24 cellular contexts compared by ENCODE assay signal in the genomic region with DNA sequence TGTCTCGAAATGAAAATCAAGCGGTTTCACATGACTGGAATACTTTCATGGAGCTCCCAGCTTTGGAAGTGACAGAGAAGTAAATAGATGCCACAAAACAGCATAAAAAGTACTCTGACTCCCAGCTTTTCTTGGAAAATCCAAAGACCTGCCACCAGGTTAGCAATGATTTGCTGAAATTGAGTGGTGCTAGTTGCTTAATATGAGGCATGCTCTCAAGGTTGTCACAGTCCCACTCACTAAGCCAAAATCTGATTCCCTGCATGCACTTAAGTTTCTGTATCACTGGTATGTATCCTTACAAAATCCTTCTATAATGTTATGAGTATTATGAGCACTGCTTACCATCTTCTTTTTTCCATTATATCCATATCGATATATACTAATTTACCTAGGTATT. TPM values are rescaled to one million over a fixed set of nuclear protein-coding genes. Genes with fewer than 3 reads are reported as not detected.
A peak's percentile ranks its signal among the peaks of the same experiment; 100 is the strongest.
DNase-seq lines count a peak whose midpoint lies in the region; ATAC-seq and TF ChIP-seq lines count a peak whose summit lies in the region.
"Had no signal": no experiment of that assay in that cellular context is flagged by ENCODE, and none has a peak within 500 bp of the region (broad histone marks: within the 10 kb centered on the region; RNA-seq: fewer than 3 reads in every experiment).

No MANE protein-coding gene starts in this region.

- no peaks in the 10 kb centered on the region for H3K9me3 ChIP-seq in breast epithelium
- H3K9me3 ChIP-seq in HCT116 (ENCODE audit: control insufficient read depth in 1 of 2, insufficient read depth in 1 of 2, low read depth in 1 of 2, low read length in 2 of 2): no peaks in the 10 kb centered on the region
- H3K9me3 ChIP-seq: A549; BE2C; BLaER1 treated with 17β-estradiol and CSF1 and Interleukin-3, amounts not matched to agents 10 nM and 100 nM; HAP-1 had no signal

- peak overlapping the region; percentile 35 for H2AFZ ChIP-seq in HCT116 (ENCODE audit: low read depth, low read length, poor library complexity, severe bottlenecking)

- peak overlapping the region; percentile 84 for H3K27ac Mint-ChIP-seq in MCF 10A (ENCODE audit: low read depth, unreplicated experiment)
- H3K27ac Mint-ChIP-seq: CD14-positive monocyte; CD4-positive, alpha-beta T cell; CD8-positive, alpha-beta memory T cell had no signal

- BruUV-seq in MCF 10A (replicated peaks; lab: Mats Ljungman, UMichigan) (no TSS peak), HCT116 (replicated peaks; lab: Mats Ljungman, UMichigan) (no TSS peak)

- H3K27ac ChIP-seq in breast epithelium (no peak overlapping the region), HCT116 (ENCODE audit: low read depth, low read length) (no peak overlapping the region)
- H3K27ac ChIP-seq: BLaER1 treated with 17β-estradiol and CSF1 and Interleukin-3, amounts not matched to agents 10 nM and 100 nM had no signal

- TF ChIP-seq CTCF in MCF 10A (IDR thresholded peaks at IDR 0.05; ENCODE audit: unreplicated experiment) (no peak), breast epithelium (IDR thresholded peaks at IDR 0.05) (no peak), HCT116 (IDR thresholded peaks at IDR 0.05 in 2 of 3, conservative IDR thresholded peaks at IDR 0.05 in 1 of 3; ENCODE audit: borderline replicate concordance in 1 of 3, insufficient read depth in 1 of 3, low read depth in 2 of 3, low read length in 2 of 3) (no peak)

- H3K4me3 Mint-ChIP-seq in MCF 10A (ENCODE audit: unreplicated experiment): no peak overlapping the region
- H3K4me3 Mint-ChIP-seq: CD14-positive monocyte; CD4-positive, alpha-beta T cell; CD8-positive, alpha-beta memory T cell had no signal

- no peaks in the 10 kb centered on the region for H3K9me3 Mint-ChIP-seq in MCF 10A (ENCODE audit: unreplicated experiment)
- H3K9me3 Mint-ChIP-seq: CD4-positive, alpha-beta T cell had no signal

- no peaks in the 10 kb centered on the region for H3K79me2 ChIP-seq in HCT116 (ENCODE audit: insufficient read depth, low read length)

- H3K36me3 Mint-ChIP-seq in MCF 10A (ENCODE audit: insufficient read depth, unreplicated experiment): no peaks in the 10 kb centered on the region
- H3K36me3 Mint-ChIP-seq: CD14-positive monocyte; CD8-positive, alpha-beta memory T cell had no signal

- ATAC-seq in HCT116 (no peak), GM18502 (IDR thresholded peaks at IDR 0.05; ENCODE audit: poor library complexity, unreplicated experiment) (no peak), GM19324 (IDR thresholded peaks at IDR 0.05; ENCODE audit: low FRiP score, unreplicated experiment) (no peak)
- ATAC-seq: A549, GM12878 had no signal

- POLR2A ChIA-PET in MCF 10A (lab: Yijun Ruan, JAX) (interaction anchor here (1.0 to 2.7 kb wide), 6 partner anchors 13 to 120 kb away, joined by 3 to 16 read pairs (median 6); no protein-coding TSS in a partner anchor), HCT116 (lab: Charles Lee) (no interaction called here)

- RAD21 ChIA-PET in HCT116 (lab: Charles Lee; ENCODE audit: low non-redundant PET in 1 of 2, low total read pairs in 2 of 2, uncharacterized antibody in 2 of 2, unreplicated experiment in 2 of 2): no interaction called here

- CTCF ChIA-PET in MCF 10A (lab: Yijun Ruan, JAX) (interaction anchor here (0.6 to 6.5 kb wide), 6 partner anchors 16 to 260 kb away, joined by 3 to 47 read pairs (median 4); no protein-coding TSS in a partner anchor), HCT116 (lab: Charles Lee) (no interaction called here)

- H4K20me1 ChIP-seq in HCT116 (ENCODE audit: insufficient read depth): no peaks in the 10 kb centered on the region
- H4K20me1 ChIP-seq: BLaER1 treated with 17β-estradiol and CSF1 and Interleukin-3, amounts not matched to agents 10 nM and 100 nM had no signal

- no peak overlapping the region for H3K4me3 ChIP-seq in breast epithelium
- H3K4me3 ChIP-seq in HCT116 (replicated peaks in 1 of 2; ENCODE audit: low read depth in 1 of 2, low read length in 2 of 2): no peak overlapping the region
- H3K4me3 ChIP-seq: A549; BLaER1 treated with 17β-estradiol and CSF1 and Interleukin-3, amounts not matched to agents 10 nM and 100 nM; GM12878; HAP-1 had no signal

- no peaks in the 10 kb centered on the region for H3K27me3 ChIP-seq in breast epithelium
- H3K27me3 ChIP-seq in HCT116 (ENCODE audit: insufficient read depth, low read length): no peaks in the 10 kb centered on the region
- H3K27me3 ChIP-seq: BE2C; BLaER1 treated with 17β-estradiol and CSF1 and Interleukin-3, amounts not matched to agents 10 nM and 100 nM had no signal

- DNase-seq in MCF 10A (ENCODE audit: unreplicated experiment) (no peak), breast epithelium (ENCODE audit: low spot score in 2 of 2) (no peak), HCT116 (ENCODE audit: low read depth, low spot score) (no peak), putamen (ENCODE audit: low spot score) (peak; percentile 47), NCI-H2029 treated with DMSO at 0.1 percent for 48 hours (lab: John Stamatoyannopoulos, UW) (no peak)
- DNase-seq: 8988T; ACHN; AML-193; BE2C; Calu3; CD4-positive, alpha-beta T cell; CD8-positive, alpha-beta memory T cell; DMS53; DMS79 treated with DMSO at 0.1 percent for 48 hours; GDM1; GOT3 had no signal

- H3K4me1 Mint-ChIP-seq in MCF 10A (ENCODE audit: insufficient read depth, unreplicated experiment): peaks cover 37% of the 10 kb centered on the region
- H3K4me1 Mint-ChIP-seq: CD14-positive monocyte; CD8-positive, alpha-beta memory T cell had no signal

- intact Hi-C loops in MCF 10A (cut with micrococcal nuclease): no loop called here
- intact Hi-C loops in breast epithelium (cut with DNase I; ENCODE audit: low total_unique reads): no loop called here
- intact Hi-C loops in HCT116 (cut with micrococcal nuclease): no loop called here

- H3K27me3 Mint-ChIP-seq in MCF 10A (ENCODE audit: insufficient read depth, unreplicated experiment): no peaks in the 10 kb centered on the region
- H3K27me3 Mint-ChIP-seq: CD8-positive, alpha-beta memory T cell had no signal

- no peaks in the 10 kb centered on the region for H3K36me3 ChIP-seq in breast epithelium
- no peaks in the 10 kb centered on the region for H3K36me3 ChIP-seq in HCT116 (ENCODE audit: control insufficient read depth in 1 of 2, insufficient read depth in 2 of 2, low read length in 2 of 2)
- H3K36me3 ChIP-seq: BE2C; BLaER1 treated with 17β-estradiol and CSF1 and Interleukin-3, amounts not matched to agents 10 nM and 100 nM; HAP-1 had no signal

- no peaks in the 10 kb centered on the region for H3K9me2 ChIP-seq in HCT116 (ENCODE audit: insufficient read depth)

- TF ChIP-seq POLR2A in breast epithelium (IDR thresholded peaks at IDR 0.05): no peak
- TF ChIP-seq POLR2A in HCT116 (IDR thresholded peaks at IDR 0.05; ENCODE audit: borderline replicate concordance, extremely low read depth, insufficient read depth, insufficient read length): no peak

- H3K4me1 ChIP-seq in breast epithelium: peaks cover 0 to 8% of the 10 kb centered on the region in 2 donors
- H3K4me1 ChIP-seq in HCT116 (ENCODE audit: control insufficient read depth in 1 of 2, insufficient read depth in 2 of 2, low read length in 2 of 2): peaks cover 12 to 22% of the 10 kb centered on the region in 2 experiments; a peak in 3 of 4 replicates
- H3K4me1 ChIP-seq: BE2C had no signal

- H3K9ac ChIP-seq in HCT116 (ENCODE audit: low read length): no peak overlapping the region
- H3K9ac ChIP-seq: BLaER1 treated with 17β-estradiol and CSF1 and Interleukin-3, amounts not matched to agents 10 nM and 100 nM had no signal

- TF ChIP-seq RAD21 in HCT116 (IDR thresholded peaks at IDR 0.05; ENCODE audit: low read depth): no peak

- H3K4me2 ChIP-seq in HCT116 (ENCODE audit: low read length): no peak overlapping the region
- H3K4me2 ChIP-seq: A549; BLaER1 treated with 17β-estradiol and CSF1 and Interleukin-3, amounts not matched to agents 10 nM and 100 nM had no signal

TF ChIP-seq in HCT116, 20 proteins besides CTCF, POLR2A, EP300 and RAD21 (continues in another document):
- TF ChIP-seq SRF (IDR thresholded peaks at IDR 0.05; ENCODE audit: low read depth) (no peak), EZH2phosphoT487 (IDR thresholded peaks at IDR 0.05; ENCODE audit: borderline replicate concordance) (no peak), EZH2 (IDR thresholded peaks at IDR 0.05) (no peak), SP1 (IDR thresholded peaks at IDR 0.05; ENCODE audit: low read depth) (no peak), POLR2AphosphoS5 (IDR thresholded peaks at IDR 0.05; ENCODE audit: low read depth, low read length) (no peak), SIN3A (IDR thresholded peaks at IDR 0.05; ENCODE audit: low read depth) (no peak), ZNF274 (IDR thresholded peaks at IDR 0.05; ENCODE audit: low read depth, low read length) (no peak), YY1 (IDR thresholded peaks at IDR 0.05; ENCODE audit: extremely low read depth, insufficient replicate concordance, low read depth, low read length) (no peak)
- TF ChIP-seq, protein P1, sequence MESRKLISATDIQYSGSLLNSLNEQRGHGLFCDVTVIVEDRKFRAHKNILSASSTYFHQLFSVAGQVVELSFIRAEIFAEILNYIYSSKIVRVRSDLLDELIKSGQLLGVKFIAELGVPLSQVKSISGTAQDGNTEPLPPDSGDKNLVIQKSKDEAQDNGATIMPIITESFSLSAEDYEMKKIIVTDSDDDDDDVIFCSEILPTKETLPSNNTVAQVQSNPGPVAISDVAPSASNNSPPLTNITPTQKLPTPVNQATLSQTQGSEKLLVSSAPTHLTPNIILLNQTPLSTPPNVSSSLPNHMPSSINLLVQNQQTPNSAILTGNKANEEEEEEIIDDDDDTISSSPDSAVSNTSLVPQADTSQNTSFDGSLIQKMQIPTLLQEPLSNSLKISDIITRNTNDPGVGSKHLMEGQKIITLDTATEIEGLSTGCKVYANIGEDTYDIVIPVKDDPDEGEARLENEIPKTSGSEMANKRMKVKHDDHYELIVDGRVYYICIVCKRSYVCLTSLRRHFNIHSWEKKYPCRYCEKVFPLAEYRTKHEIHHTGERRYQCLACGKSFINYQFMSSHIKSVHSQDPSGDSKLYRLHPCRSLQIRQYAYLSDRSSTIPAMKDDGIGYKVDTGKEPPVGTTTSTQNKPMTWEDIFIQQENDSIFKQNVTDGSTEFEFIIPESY (IDR thresholded peaks at IDR 0.05; ENCODE audit: extremely low read depth, insufficient replicate concordance, low read length): no peak
- TF ChIP-seq, protein P2, sequence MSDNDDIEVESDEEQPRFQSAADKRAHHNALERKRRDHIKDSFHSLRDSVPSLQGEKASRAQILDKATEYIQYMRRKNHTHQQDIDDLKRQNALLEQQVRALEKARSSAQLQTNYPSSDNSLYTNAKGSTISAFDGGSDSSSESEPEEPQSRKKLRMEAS (IDR thresholded peaks at IDR 0.05): no peak
- TF ChIP-seq, protein P3, sequence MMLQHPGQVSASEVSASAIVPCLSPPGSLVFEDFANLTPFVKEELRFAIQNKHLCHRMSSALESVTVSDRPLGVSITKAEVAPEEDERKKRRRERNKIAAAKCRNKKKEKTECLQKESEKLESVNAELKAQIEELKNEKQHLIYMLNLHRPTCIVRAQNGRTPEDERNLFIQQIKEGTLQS (IDR thresholded peaks at IDR 0.05): no peak

RNA-seq across cellular contexts. Expression of a gene that starts 13.0 kb away (rescaled TPM):
- 14.9 and 29.6 TPM in 2 replicates for total RNA-seq in MCF 10A (2022)
- total RNA-seq in breast epithelium: 1 to 10 TPM; 6.6 to 9.5 (median 9.4) TPM
- 14.3 TPM for total RNA-seq in HCT116 (2021; ENCODE audit: unreplicated experiment)
- 4.5 and 7.1 TPM in 2 replicates for polyA plus RNA-seq in HCT116 (2012)
- polyA plus RNA-seq: CD14-positive monocyte, GM12878 had no signal

RNA-seq across cellular contexts. Expression of a gene that starts 50.6 kb away (rescaled TPM):
- total RNA-seq in MCF 10A (2022) (not detected in 2 replicates), breast epithelium (under 1 TPM in 1 of 3 donors, not detected in 2; 0.29 TPM), HCT116 (2021; ENCODE audit: unreplicated experiment) (not detected)
- polyA plus RNA-seq in HCT116 (2012): not detected in 2 replicates
- total RNA-seq: Calu3; CD4-positive, alpha-beta T cell; CD8-positive, alpha-beta memory T cell; Daoy; GM12878 had no signal
- polyA plus RNA-seq: CD14-positive monocyte; CD8-positive, alpha-beta memory T cell; GM12878 had no signal
